12 cellular contexts compared by ENCODE assay signal in genomic region chr7:75650062-75650461, GRCh38.
DNase-seq lines count a peak whose midpoint lies in the region; ATAC-seq and TF ChIP-seq lines count a peak whose summit lies in the region.
"Had no signal": no experiment of that assay in that cellular context is flagged by ENCODE, and none has a peak within 500 bp of the region (broad histone marks: within the 10 kb centered on the region; RNA-seq: fewer than 3 reads in every experiment).

No MANE protein-coding gene starts in this region.

- H3K9me3 ChIP-seq in adrenal gland (replicated peaks in 1 of 3) (no peaks in the 10 kb centered on the region), spleen (no peaks in the 10 kb centered on the region)
- no peaks in the 10 kb centered on the region for H3K9me3 ChIP-seq in CD8-positive, alpha-beta memory T cell (ENCODE audit: low read length)

- peak; percentile 86 for ATAC-seq in left lobe of liver
- ATAC-seq in natural killer cell: no peak
- ATAC-seq: activated naive CD4-positive, alpha-beta T cell treated with anti-CD3 and anti-CD28 coated beads, Interleukin-2, amount 50 U/mL, for 72 hours had no signal

- TF ChIP-seq CTCF in adrenal gland (IDR thresholded peaks at IDR 0.05) (peak in 1 of 6 experiments; percentile 14), spleen (IDR thresholded peaks at IDR 0.05 in 8 of 11, conservative IDR thresholded peaks at IDR 0.05 in 3 of 11) (peak in 1 of 11 experiments; percentile 4), natural killer cell (IDR thresholded peaks at IDR 0.05) (no peak)

- intact Hi-C loops in adrenal gland (cut with DNase I): no loop called here
- intact Hi-C loops in spleen (cut with DNase I; ENCODE audit: low total_unique reads): no loop called here
- intact Hi-C loops in natural killer cell (cut with micrococcal nuclease): no loop called here

- no peaks in the 10 kb centered on the region for H3K36me3 ChIP-seq in adrenal gland (replicated peaks in 1 of 2)
- H3K36me3 ChIP-seq in spleen: no peaks in the 10 kb centered on the region
- no peaks in the 10 kb centered on the region for H3K36me3 ChIP-seq in CD8-positive, alpha-beta memory T cell (ENCODE audit: insufficient read depth, low read length)

- H3K36me3 Mint-ChIP-seq in CD8-positive, alpha-beta memory T cell: peaks cover 0 to 4% (median 3%) of the 10 kb centered on the region in 3 donors
- no peaks in the 10 kb centered on the region for H3K36me3 Mint-ChIP-seq in natural killer cell
- H3K36me3 Mint-ChIP-seq: activated naive CD4-positive, alpha-beta T cell treated with anti-CD3 and anti-CD28 coated beads, Interleukin-2, amount 50 U/mL, for 72 hours had no signal

- CTCF ChIA-PET in CD8-positive, alpha-beta memory T cell (lab: Charles Lee): interaction anchor here (1.0 kb wide), 1 partner anchor 8 kb away, joined by 3 read pairs; no protein-coding TSS in a partner anchor

- peaks cover 13 to 20% of the 10 kb centered on the region in 2 donors for H3K4me1 ChIP-seq in adrenal gland (replicated peaks in 1 of 2)
- H3K4me1 ChIP-seq in spleen: peaks cover 3 to 31% (median 18%) of the 10 kb centered on the region in 6 donors
- no peaks in the 10 kb centered on the region for H3K4me1 ChIP-seq in CD8-positive, alpha-beta memory T cell (ENCODE audit: insufficient read depth, low read length)

- H3K27me3 ChIP-seq in adrenal gland (no peaks in the 10 kb centered on the region), spleen (replicated peaks in 1 of 7) (no peaks in the 10 kb centered on the region)
- no peaks in the 10 kb centered on the region for H3K27me3 ChIP-seq in CD8-positive, alpha-beta memory T cell (ENCODE audit: insufficient read depth, low read length, poor library complexity, severe bottlenecking)

- TF ChIP-seq POLR2A in adrenal gland (IDR thresholded peaks at IDR 0.05): no peak
- no peak for TF ChIP-seq POLR2A in spleen (IDR thresholded peaks at IDR 0.05)

- H3K27ac ChIP-seq in adrenal gland (peak overlapping the region in 3 of 5 donors; percentile 26 to 74 (median 44)), spleen (peak overlapping the region; percentile 2 to 79 (median 68))
- no peak overlapping the region for H3K27ac ChIP-seq in CD8-positive, alpha-beta memory T cell (ENCODE audit: low read depth, low read length)

- 45 to 60% (median 53%) methylated on average over 4 to 7 of the region's 7 CpGs for WGBS in adrenal gland, 4 donors
- 49 to 88% (median 63%) methylated on average over 4 to 7 of the region's 7 CpGs for WGBS in spleen, 5 donors

- no peak overlapping the region for H3K4me3 Mint-ChIP-seq in CD8-positive, alpha-beta memory T cell
- no peak overlapping the region for H3K4me3 Mint-ChIP-seq in natural killer cell
- H3K4me3 Mint-ChIP-seq: activated CD4-positive, alpha-beta T cell treated with anti-CD3 and anti-CD28 coated beads, Interleukin-2, amount 10 ng/mL, durations not matched to agents 24 days and 14 days had no signal

- H3K27ac Mint-ChIP-seq in CD8-positive, alpha-beta memory T cell: no peak overlapping the region
- H3K27ac Mint-ChIP-seq in natural killer cell: no peak overlapping the region
- H3K27ac Mint-ChIP-seq: activated CD4-positive, alpha-beta T cell treated with anti-CD3 and anti-CD28 coated beads, Interleukin-2, amount 10 ng/mL, durations not matched to agents 24 days and 14 days; activated naive CD4-positive, alpha-beta T cell treated with anti-CD3 and anti-CD28 coated beads, Interleukin-2, amount 50 U/mL, for 72 hours had no signal

- H3K9me3 Mint-ChIP-seq in CD8-positive, alpha-beta memory T cell: no peaks in the 10 kb centered on the region
- H3K9me3 Mint-ChIP-seq in natural killer cell: no peaks in the 10 kb centered on the region
- H3K9me3 Mint-ChIP-seq: activated naive CD4-positive, alpha-beta T cell treated with anti-CD3 and anti-CD28 coated beads, Interleukin-2, amount 50 U/mL, for 72 hours had no signal

- H3K4me3 ChIP-seq in adrenal gland (no peak overlapping the region), spleen (no peak overlapping the region)
- H3K4me3 ChIP-seq in CD8-positive, alpha-beta memory T cell (ENCODE audit: low read length): no peak overlapping the region

- DNase-seq in HuH-7 (ENCODE audit: low spot score) (peak; percentile 44), adrenal gland (peak; percentile 30 to 69 (median 58)), left lobe of liver (ENCODE audit: low spot score) (peak; percentile 74), spleen (no peak), natural killer cell (no peak), GM03348 (ENCODE audit: low spot score) (no peak)
- DNase-seq in CD8-positive, alpha-beta memory T cell: no peak
- DNase-seq in activated naive CD4-positive, alpha-beta T cell treated with Interleukin-2 at 50 U/mL for 16 hours: no peak
- DNase-seq: activated CD4-positive, alpha-beta T cell treated with anti-CD3 and anti-CD28 coated beads, Interleukin-2, amount 10 ng/mL, durations not matched to agents 24 days and 14 days; DMS53; NCI-H1105 treated with DMSO at 0.1 percent for 48 hours had no signal

- H3K4me1 Mint-ChIP-seq in CD8-positive, alpha-beta memory T cell: no peaks in the 10 kb centered on the region
- H3K4me1 Mint-ChIP-seq in natural killer cell: peaks cover 0 to 11% of the 10 kb centered on the region in 2 donors
- H3K4me1 Mint-ChIP-seq: activated CD4-positive, alpha-beta T cell treated with anti-CD3 and anti-CD28 coated beads, Interleukin-2, amount 10 ng/mL, durations not matched to agents 24 days and 14 days had no signal

- no peaks in the 10 kb centered on the region for H3K27me3 Mint-ChIP-seq in CD8-positive, alpha-beta memory T cell
- no peaks in the 10 kb centered on the region for H3K27me3 Mint-ChIP-seq in natural killer cell (ENCODE audit: low read depth in 2 of 2)
- H3K27me3 Mint-ChIP-seq: activated CD4-positive, alpha-beta T cell treated with anti-CD3 and anti-CD28 coated beads, Interleukin-2, amount 10 ng/mL, durations not matched to agents 24 days and 14 days had no signal

- POLR2A ChIA-PET in CD8-positive, alpha-beta memory T cell (lab: Charles Lee): no interaction called here

Comparison
In these comparisons a context has a peak if more than half of its experiments do, and no peak if none do; other contexts are left out.
1. DNase-seq: peak in HuH-7 (single experiment), adrenal gland (7 of 7) and left lobe of liver (single experiment); none in spleen (single experiment), CD8-positive, alpha-beta memory T cell (0 of 5), natural killer cell (single experiment), activated naive CD4-positive, alpha-beta T cell treated with Interleukin-2 at 50 U/mL for 16 hours (single experiment) and GM03348 (single experiment).